Comparison of ENCODE assay signal across 30 cellular contexts in the genomic region with DNA sequence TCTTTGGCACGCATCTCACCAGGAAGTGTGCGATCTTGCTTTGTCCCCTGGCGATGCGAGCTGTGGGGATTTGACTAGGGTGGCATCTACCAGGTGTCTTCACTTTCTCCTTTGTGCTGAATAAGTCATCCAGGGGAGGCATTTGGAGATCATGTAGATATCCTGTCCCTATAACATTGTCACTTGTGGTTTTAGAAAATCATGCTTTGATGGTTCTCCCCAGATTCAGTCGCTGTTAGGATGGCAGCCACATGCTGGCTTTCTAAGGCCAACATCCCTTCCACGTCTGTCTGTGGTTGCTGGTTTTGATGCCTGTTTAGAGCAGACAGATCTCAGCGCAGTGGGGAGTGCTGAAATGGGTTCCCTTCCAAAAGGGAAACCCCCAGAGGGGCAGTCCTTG. TPM values are rescaled to one million over a fixed set of nuclear protein-coding genes. Genes with fewer than 3 reads are reported as not detected.
DNase-seq lines count a peak whose midpoint lies in the region; ATAC-seq and TF ChIP-seq lines count a peak whose summit lies in the region.
"Had no signal": no experiment of that assay in that cellular context is flagged by ENCODE, and none has a peak within 500 bp of the region (broad histone marks: within the 10 kb centered on the region; RNA-seq: fewer than 3 reads in every experiment).

No MANE protein-coding gene starts in this region.

- H3K9me3 Mint-ChIP-seq in activated CD4-positive, alpha-beta T cell treated with anti-CD3 and anti-CD28 coated beads, Interleukin-2, amount 10 ng/mL, durations not matched to agents 24 days and 14 days: no peaks in the 10 kb centered on the region
- H3K9me3 Mint-ChIP-seq in CD8-positive, alpha-beta T cell: no peaks in the 10 kb centered on the region
- no peaks in the 10 kb centered on the region for H3K9me3 Mint-ChIP-seq in activated T-helper 17 cell treated with anti-CD3 and anti-CD28 coated beads, Interleukin-2, amount 50 U/mL, for 72 hours
- H3K9me3 Mint-ChIP-seq in neural progenitor cell: no peaks in the 10 kb centered on the region
- H3K9me3 Mint-ChIP-seq in H9: no peaks in the 10 kb centered on the region
- no peaks in the 10 kb centered on the region for H3K9me3 Mint-ChIP-seq in activated CD8-positive, alpha-beta memory T cell treated with anti-CD3 and anti-CD28 coated beads, Interleukin-2, amount 10 ng/mL, durations not matched to agents 7 days and 5 days (ENCODE audit: low read depth)
- H3K9me3 Mint-ChIP-seq: HFFc6 had no signal

- no peak overlapping the region for H3K9ac ChIP-seq in neural progenitor cell
- no peak overlapping the region for H3K9ac ChIP-seq in H9 (ENCODE audit: extremely low read depth, insufficient read length, low read length)
- H3K9ac ChIP-seq: GM23248 had no signal

- DNase-seq in activated CD4-positive, alpha-beta T cell treated with anti-CD3 and anti-CD28 coated beads, Interleukin-2, amount 10 ng/mL, durations not matched to agents 24 days and 14 days: peak; percentile 68
- DNase-seq in activated CD4-positive, alpha-beta T cell treated with anti-CD3 and anti-CD28 coated beads, Interleukin-2, amount 50 U/mL, for 48 hours: no peak
- no peak for DNase-seq in CD8-positive, alpha-beta T cell
- DNase-seq in neural progenitor cell (ENCODE audit: low spot score) (no peak), H9 (no peak), cerebellar nuclear complex (lab: John Stamatoyannopoulos, UW) (no peak)
- no peak for DNase-seq in activated CD8-positive, alpha-beta memory T cell treated with anti-CD3 and anti-CD28 coated beads, Interleukin-2, amount 10 ng/mL, durations not matched to agents 7 days and 5 days
- DNase-seq: activated CD4-positive, alpha-beta T cell treated with anti-CD3 and anti-CD28 coated beads for 1 hour; activated CD8-positive, alpha-beta memory T cell treated with anti-CD3 and anti-CD28 coated beads, Interleukin-2, amount 50 U/mL, for 48 hours; body of pancreas; Caco-2; DMS79; effector CD4-positive, alpha-beta T cell; GM23248; HFFc6; KBM-7; mammary epithelial cell; MM.1S; NCI-H1417; NCI-H2081; PC-3; psoas muscle; SHP77 treated with DMSO at 0.1 percent for 48 hours; stimulated activated CD8-positive, alpha-beta memory T cell treated with anti-CD3 and anti-CD28 coated beads, Interleukin-4, amount 100 ng/mL, for 48 hours had no signal

- no peak overlapping the region for H3K4ac ChIP-seq in H9 (ENCODE audit: low read depth, low read length)

- H2AFZ ChIP-seq in neural progenitor cell (replicated peaks): no peak overlapping the region
- H2AFZ ChIP-seq in H9 (ENCODE audit: low read length): no peak overlapping the region
- H2AFZ ChIP-seq: GM23248 had no signal

- peaks cover 17% of the 10 kb centered on the region for H3K4me1 Mint-ChIP-seq in activated CD4-positive, alpha-beta T cell treated with anti-CD3 and anti-CD28 coated beads, Interleukin-2, amount 10 ng/mL, durations not matched to agents 24 days and 14 days
- peaks cover 18% of the 10 kb centered on the region for H3K4me1 Mint-ChIP-seq in CD8-positive, alpha-beta T cell (ENCODE audit: low read depth)
- H3K4me1 Mint-ChIP-seq in activated T-helper 17 cell treated with anti-CD3 and anti-CD28 coated beads, Interleukin-2, amount 50 U/mL, for 72 hours: peaks cover 8% of the 10 kb centered on the region
- peaks cover 9% of the 10 kb centered on the region for H3K4me1 Mint-ChIP-seq in neural progenitor cell
- peaks cover 3 to 18% of the 10 kb centered on the region in 2 experiments; a peak in 3 of 4 replicates for H3K4me1 Mint-ChIP-seq in H9
- H3K4me1 Mint-ChIP-seq in activated CD8-positive, alpha-beta memory T cell treated with anti-CD3 and anti-CD28 coated beads, Interleukin-2, amount 10 ng/mL, durations not matched to agents 7 days and 5 days: peaks cover 16% of the 10 kb centered on the region

- no peaks in the 10 kb centered on the region for H3K36me3 ChIP-seq in CD8-positive, alpha-beta T cell (ENCODE audit: insufficient read depth, low read length)
- H3K36me3 ChIP-seq in neural progenitor cell: no peaks in the 10 kb centered on the region
- H3K36me3 ChIP-seq: neutrophil had no signal

- no peak overlapping the region for H2AK5ac ChIP-seq in H9 (ENCODE audit: insufficient read length, low read length)

- H2BK12ac ChIP-seq in H9 (ENCODE audit: insufficient read length, low read depth, low read length): no peak overlapping the region

- no peaks in the 10 kb centered on the region for H3K36me3 Mint-ChIP-seq in activated CD4-positive, alpha-beta T cell treated with anti-CD3 and anti-CD28 coated beads, Interleukin-2, amount 10 ng/mL, durations not matched to agents 24 days and 14 days (ENCODE audit: low read depth)
- no peaks in the 10 kb centered on the region for H3K36me3 Mint-ChIP-seq in CD8-positive, alpha-beta T cell
- H3K36me3 Mint-ChIP-seq in activated T-helper 17 cell treated with anti-CD3 and anti-CD28 coated beads, Interleukin-2, amount 50 U/mL, for 72 hours (ENCODE audit: low read depth): no peaks in the 10 kb centered on the region
- H3K36me3 Mint-ChIP-seq in neural progenitor cell: no peaks in the 10 kb centered on the region
- no peaks in the 10 kb centered on the region for H3K36me3 Mint-ChIP-seq in H9 (ENCODE audit: insufficient read depth in 1 of 3, low read depth in 3 of 3)
- H3K36me3 Mint-ChIP-seq in activated CD8-positive, alpha-beta memory T cell treated with anti-CD3 and anti-CD28 coated beads, Interleukin-2, amount 10 ng/mL, durations not matched to agents 7 days and 5 days: no peaks in the 10 kb centered on the region

- H3K4me2 ChIP-seq in neural progenitor cell (no peak overlapping the region), H9 (ENCODE audit: insufficient read depth, insufficient read length, low read length) (no peak overlapping the region)

- H2BK120ac ChIP-seq in H9 (ENCODE audit: low read depth, low read length, poor library complexity, severe bottlenecking): no peak overlapping the region

- H4K20me1 ChIP-seq in neural progenitor cell (ENCODE audit: low read depth): no peaks in the 10 kb centered on the region
- H4K20me1 ChIP-seq in H9 (ENCODE audit: control insufficient read depth, insufficient read depth, insufficient read length): no peaks in the 10 kb centered on the region

- H3K9me3 ChIP-seq in CD8-positive, alpha-beta T cell (ENCODE audit: low read length): no peaks in the 10 kb centered on the region
- H3K9me3 ChIP-seq in neural progenitor cell (ENCODE audit: low read depth) (no peaks in the 10 kb centered on the region), H9 (ENCODE audit: control insufficient read depth, low read depth, low read length) (no peaks in the 10 kb centered on the region)
- H3K9me3 ChIP-seq: body of pancreas, Caco-2, neutrophil, psoas muscle had no signal

- no peak for TF ChIP-seq CTCF in CD8-positive, alpha-beta T cell (IDR thresholded peaks at IDR 0.05)
- no peak for TF ChIP-seq CTCF in neural progenitor cell (IDR thresholded peaks at IDR 0.05)
- no peak for TF ChIP-seq CTCF in H9 (conservative IDR thresholded peaks at IDR 0.05)

- no peaks in the 10 kb centered on the region for H3K79me2 ChIP-seq in neural progenitor cell (ENCODE audit: low read depth)
- H3K79me2 ChIP-seq in H9 (ENCODE audit: insufficient read depth, low read length): no peaks in the 10 kb centered on the region

- no peak overlapping the region for H2BK15ac ChIP-seq in H9 (ENCODE audit: low read depth, low read length)

- H3K14ac ChIP-seq in H9 (ENCODE audit: insufficient read depth, low read length): no peak overlapping the region

- no peak overlapping the region for H2BK5ac ChIP-seq in H9 (ENCODE audit: insufficient read length, low read length)

- no peak overlapping the region for H4K5ac ChIP-seq in H9 (ENCODE audit: insufficient read length, low read depth, low read length)

- H3K56ac ChIP-seq in H9 (ENCODE audit: insufficient read length, low read depth, low read length): no peak overlapping the region

- H3K4me3 Mint-ChIP-seq in activated CD4-positive, alpha-beta T cell treated with anti-CD3 and anti-CD28 coated beads, Interleukin-2, amount 10 ng/mL, durations not matched to agents 24 days and 14 days: peak overlapping the region; percentile 39
- no peak overlapping the region for H3K4me3 Mint-ChIP-seq in CD8-positive, alpha-beta T cell
- peak overlapping the region; percentile 39 for H3K4me3 Mint-ChIP-seq in activated T-helper 17 cell treated with anti-CD3 and anti-CD28 coated beads, Interleukin-2, amount 50 U/mL, for 72 hours
- H3K4me3 Mint-ChIP-seq in neural progenitor cell (no peak overlapping the region), H9 (no peak overlapping the region)
- no peak overlapping the region for H3K4me3 Mint-ChIP-seq in activated CD8-positive, alpha-beta memory T cell treated with anti-CD3 and anti-CD28 coated beads, Interleukin-2, amount 10 ng/mL, durations not matched to agents 7 days and 5 days
- H3K4me3 Mint-ChIP-seq: HFFc6 had no signal

- H3T11ph ChIP-seq in H9 (ENCODE audit: low read length): no peak overlapping the region

- peak overlapping the region; percentile 71 for H3K27ac Mint-ChIP-seq in activated CD4-positive, alpha-beta T cell treated with anti-CD3 and anti-CD28 coated beads, Interleukin-2, amount 10 ng/mL, durations not matched to agents 24 days and 14 days
- peak overlapping the region; percentile 77 for H3K27ac Mint-ChIP-seq in CD8-positive, alpha-beta T cell
- H3K27ac Mint-ChIP-seq in activated T-helper 17 cell treated with anti-CD3 and anti-CD28 coated beads, Interleukin-2, amount 50 U/mL, for 72 hours: peak overlapping the region; percentile 65
- peak overlapping the region; percentile 33 for H3K27ac Mint-ChIP-seq in neural progenitor cell
- H3K27ac Mint-ChIP-seq in H9: no peak overlapping the region; a peak in 1 of 7 replicates
- H3K27ac Mint-ChIP-seq in activated CD8-positive, alpha-beta memory T cell treated with anti-CD3 and anti-CD28 coated beads, Interleukin-2, amount 10 ng/mL, durations not matched to agents 7 days and 5 days: no peak overlapping the region
- H3K27ac Mint-ChIP-seq: HFFc6 had no signal

- no peaks in the 10 kb centered on the region for H3K27me3 ChIP-seq in CD8-positive, alpha-beta T cell (ENCODE audit: insufficient read depth, low read length)
- H3K27me3 ChIP-seq in neural progenitor cell (no peaks in the 10 kb centered on the region), H9 (ENCODE audit: insufficient read depth, low read length) (no peaks in the 10 kb centered on the region)
- H3K27me3 ChIP-seq: body of pancreas had no signal

- H3K4me3 ChIP-seq in CD8-positive, alpha-beta T cell (ENCODE audit: low read depth, low read length): no peak overlapping the region
- no peak overlapping the region for H3K4me3 ChIP-seq in neural progenitor cell
- H3K4me3 ChIP-seq: body of pancreas, GM23248, psoas muscle had no signal

- no peaks in the 10 kb centered on the region for H3K23me2 ChIP-seq in H9 (ENCODE audit: insufficient read length, low read depth, low read length, poor library complexity, severe bottlenecking)

- no peaks in the 10 kb centered on the region for H3K27me3 Mint-ChIP-seq in activated CD4-positive, alpha-beta T cell treated with anti-CD3 and anti-CD28 coated beads, Interleukin-2, amount 10 ng/mL, durations not matched to agents 24 days and 14 days
- H3K27me3 Mint-ChIP-seq in CD8-positive, alpha-beta T cell (ENCODE audit: low read depth): no peaks in the 10 kb centered on the region
- no peaks in the 10 kb centered on the region for H3K27me3 Mint-ChIP-seq in activated T-helper 17 cell treated with anti-CD3 and anti-CD28 coated beads, Interleukin-2, amount 50 U/mL, for 72 hours
- H3K27me3 Mint-ChIP-seq in neural progenitor cell (ENCODE audit: insufficient read depth, low read depth): peaks cover 12% of the 10 kb centered on the region
- peaks cover 4% of the 10 kb centered on the region; the same call in 1 of the 2 replicates for H3K27me3 Mint-ChIP-seq in H9 (ENCODE audit: low read depth)
- H3K27me3 Mint-ChIP-seq in activated CD8-positive, alpha-beta memory T cell treated with anti-CD3 and anti-CD28 coated beads, Interleukin-2, amount 10 ng/mL, durations not matched to agents 7 days and 5 days: peaks cover 3% of the 10 kb centered on the region

- H3K23ac ChIP-seq in H9 (ENCODE audit: insufficient read length, low read depth, low read length): no peak overlapping the region

- no peak overlapping the region for H4K91ac ChIP-seq in H9 (ENCODE audit: insufficient read length, low read depth, low read length)

- H2BK20ac ChIP-seq in H9 (ENCODE audit: low read depth, low read length, poor library complexity, severe bottlenecking): no peak overlapping the region

- H3K18ac ChIP-seq in H9 (ENCODE audit: insufficient read length, low read depth, low read length): no peak overlapping the region

- intact Hi-C loops in activated CD4-positive, alpha-beta T cell treated with anti-CD3 and anti-CD28 coated beads, Interleukin-2, amount 10 ng/mL, durations not matched to agents 24 days and 14 days (cut with micrococcal nuclease): no loop called here
- intact Hi-C loops in CD8-positive, alpha-beta T cell (cut with DNase I, micrococcal nuclease): no loop called here

- no CpG with 5 or more reads among the region's 7 CpGs for WGBS in H9 (ENCODE audit: extremely low coverage, insufficient read length, low lambda C conversion rate)

- H3K4me1 ChIP-seq in CD8-positive, alpha-beta T cell (ENCODE audit: insufficient read depth, low read length): peaks cover 19% of the 10 kb centered on the region
- H3K4me1 ChIP-seq in neural progenitor cell (no peaks in the 10 kb centered on the region), H9 (ENCODE audit: insufficient read depth, low read length) (no peaks in the 10 kb centered on the region)
- H3K4me1 ChIP-seq: body of pancreas, psoas muscle had no signal

- POLR2A ChIA-PET in CD8-positive, alpha-beta T cell (lab: Charles Lee): no interaction called here

- H4K8ac ChIP-seq in H9 (replicated peaks; ENCODE audit: insufficient read length, low read depth, low read length): no peak overlapping the region

- H3K27ac ChIP-seq in CD8-positive, alpha-beta T cell (ENCODE audit: low read depth, low read length): no peak overlapping the region
- H3K27ac ChIP-seq in neural progenitor cell (no peak overlapping the region), H9 (ENCODE audit: insufficient read length, low read depth, low read length) (no peak overlapping the region)
- H3K27ac ChIP-seq: body of pancreas, epithelial cell of prostate, GM23248, neutrophil, psoas muscle had no signal

- peak; percentile 47 for ATAC-seq in CD8-positive, alpha-beta T cell
- ATAC-seq in activated T-helper 17 cell treated with anti-CD3 and anti-CD28 coated beads, Interleukin-2, amount 50 U/mL, for 72 hours (replicated peaks): peak; percentile 33
- ATAC-seq in activated CD8-positive, alpha-beta memory T cell treated with anti-CD3 and anti-CD28 coated beads, Interleukin-2, amount 10 ng/mL, durations not matched to agents 7 days and 5 days: no peak
- ATAC-seq: body of pancreas, PC-3, psoas muscle had no signal

- H3F3A ChIP-seq in neural progenitor cell (ENCODE audit: low read depth): no peaks in the 10 kb centered on the region

- CTCF ChIA-PET in CD8-positive, alpha-beta T cell (lab: Charles Lee): interaction anchor here (1.5 kb wide), 1 partner anchor 108 kb away, joined by 4 read pairs; no protein-coding TSS in a partner anchor
- CTCF ChIA-PET in activated CD8-positive, alpha-beta memory T cell treated with anti-CD3 and anti-CD28 coated beads, Interleukin-2, amount 10 ng/mL, durations not matched to agents 7 days and 5 days (lab: Charles Lee): interaction anchor here (0.9 to 1.3 kb wide), 2 partner anchors 109 to 125 kb away, joined by 3 to 4 read pairs; no protein-coding TSS in a partner anchor

- no peaks in the 10 kb centered on the region for H3K79me1 ChIP-seq in H9 (ENCODE audit: insufficient read depth, low read depth, low read length, poor library complexity, severe bottlenecking)

RNA-seq across cellular contexts. Expression of gene ADAD2, which starts 2.5 kb away (rescaled TPM):
- total RNA-seq in activated CD4-positive, alpha-beta T cell treated with anti-CD3 and anti-CD28 coated beads, Interleukin-2, amount 10 ng/mL, durations not matched to agents 24 days and 14 days: not detected in 2 replicates
- total RNA-seq in CD8-positive, alpha-beta T cell: not detected
- not detected for total RNA-seq in activated T-helper 17 cell treated with anti-CD3 and anti-CD28 coated beads, Interleukin-2, amount 50 U/mL, for 72 hours
- not detected in 2 replicates for total RNA-seq in neural progenitor cell (ENCODE audit: low replicate concordance)
- 0.99 and 1.0 TPM in 2 replicates for total RNA-seq in H9 (2021)
- total RNA-seq in activated CD8-positive, alpha-beta memory T cell treated with anti-CD3 and anti-CD28 coated beads, Interleukin-2, amount 10 ng/mL, durations not matched to agents 7 days and 5 days: not detected
- total RNA-seq: A172, Caco-2, GM23248, HFFc6, HT1080, PC-3, psoas muscle had no signal

RNA-seq across cellular contexts. Expression of gene TAF1C, which starts 6.6 kb away (rescaled TPM):
- 60.3 and 61.1 TPM in 2 replicates for total RNA-seq in activated CD4-positive, alpha-beta T cell treated with anti-CD3 and anti-CD28 coated beads, Interleukin-2, amount 10 ng/mL, durations not matched to agents 24 days and 14 days
- total RNA-seq in CD8-positive, alpha-beta T cell: 10 to 100 TPM; 86.0 to 92.6 TPM
- 10 to 100 TPM; 37.0 to 44.9 TPM for total RNA-seq in activated T-helper 17 cell treated with anti-CD3 and anti-CD28 coated beads, Interleukin-2, amount 50 U/mL, for 72 hours
- total RNA-seq in neural progenitor cell (ENCODE audit: low replicate concordance) (23.3 and 70.3 TPM in 2 replicates), H9 (2021) (78.6 and 81.3 TPM in 2 replicates)
- total RNA-seq in activated CD8-positive, alpha-beta memory T cell treated with anti-CD3 and anti-CD28 coated beads, Interleukin-2, amount 10 ng/mL, durations not matched to agents 7 days and 5 days: 10 to 100 TPM; 52.7 to 58.1 TPM

RNA-seq across cellular contexts. Expression of gene KCNG4, which starts 46.3 kb away (rescaled TPM):
- not detected in 2 replicates for total RNA-seq in activated CD4-positive, alpha-beta T cell treated with anti-CD3 and anti-CD28 coated beads, Interleukin-2, amount 10 ng/mL, durations not matched to agents 24 days and 14 days
- total RNA-seq in CD8-positive, alpha-beta T cell: not detected
- not detected for total RNA-seq in activated T-helper 17 cell treated with anti-CD3 and anti-CD28 coated beads, Interleukin-2, amount 50 U/mL, for 72 hours
- total RNA-seq in neural progenitor cell (ENCODE audit: low replicate concordance): not detected in 2 replicates
- total RNA-seq in H9 (2021): not detected in 2 replicates
- not detected for total RNA-seq in activated CD8-positive, alpha-beta memory T cell treated with anti-CD3 and anti-CD28 coated beads, Interleukin-2, amount 10 ng/mL, durations not matched to agents 7 days and 5 days
- total RNA-seq: body of pancreas, Caco-2, GM23248, HFFc6, HT1080, mammary epithelial cell, urinary bladder had no signal

RNA-seq across cellular contexts. Expression of gene DNAAF1, which starts 48.4 kb away (rescaled TPM):
- total RNA-seq in activated CD4-positive, alpha-beta T cell treated with anti-CD3 and anti-CD28 coated beads, Interleukin-2, amount 10 ng/mL, durations not matched to agents 24 days and 14 days: not detected in 2 replicates
- not detected for total RNA-seq in CD8-positive, alpha-beta T cell
- total RNA-seq in activated T-helper 17 cell treated with anti-CD3 and anti-CD28 coated beads, Interleukin-2, amount 50 U/mL, for 72 hours: under 1 TPM in 1 of 2 donors, not detected in 1; 0.21 TPM
- total RNA-seq in neural progenitor cell (ENCODE audit: low replicate concordance) (0.11 and 0.12 TPM in 2 replicates), H9 (2021) (0.15 TPM in 1 of 2 replicates, not detected in the other)
- not detected for total RNA-seq in activated CD8-positive, alpha-beta memory T cell treated with anti-CD3 and anti-CD28 coated beads, Interleukin-2, amount 10 ng/mL, durations not matched to agents 7 days and 5 days
- total RNA-seq: GM23248, HFFc6, HT1080, PC-3, psoas muscle, urinary bladder had no signal

RNA-seq across cellular contexts. Expression of gene HSDL1, which starts 48.5 kb away (rescaled TPM):
- 16.4 and 17.6 TPM in 2 replicates for total RNA-seq in activated CD4-positive, alpha-beta T cell treated with anti-CD3 and anti-CD28 coated beads, Interleukin-2, amount 10 ng/mL, durations not matched to agents 24 days and 14 days
- 1 to 10 TPM; 8.7 to 9.9 TPM for total RNA-seq in CD8-positive, alpha-beta T cell
- total RNA-seq in activated T-helper 17 cell treated with anti-CD3 and anti-CD28 coated beads, Interleukin-2, amount 50 U/mL, for 72 hours: 10 to 100 TPM in 1 of 2 donors, 1 to 10 TPM in 1; 9.9 to 14.6 TPM
- total RNA-seq in neural progenitor cell (ENCODE audit: low replicate concordance) (71.8 and 101 TPM in 2 replicates), H9 (2021) (34.2 and 38.2 TPM in 2 replicates)
- total RNA-seq in activated CD8-positive, alpha-beta memory T cell treated with anti-CD3 and anti-CD28 coated beads, Interleukin-2, amount 10 ng/mL, durations not matched to agents 7 days and 5 days: 10 to 100 TPM; 10.4 to 17.2 TPM

Comparison
In these comparisons a context has a peak if more than half of its experiments do, and no peak if none do; other contexts are left out.
1. H3K27ac Mint-ChIP-seq: peak in activated CD4-positive, alpha-beta T cell treated with anti-CD3 and anti-CD28 coated beads, Interleukin-2, amount 10 ng/mL, durations not matched to agents 24 days and 14 days (single experiment), CD8-positive, alpha-beta T cell (single experiment), activated T-helper 17 cell treated with anti-CD3 and anti-CD28 coated beads, Interleukin-2, amount 50 U/mL, for 72 hours (single experiment) and neural progenitor cell (single experiment); none in H9 (0 of 3) and activated CD8-positive, alpha-beta memory T cell treated with anti-CD3 and anti-CD28 coated beads, Interleukin-2, amount 10 ng/mL, durations not matched to agents 7 days and 5 days (single experiment).
2. H3K4me3 Mint-ChIP-seq: peak in activated CD4-positive, alpha-beta T cell treated with anti-CD3 and anti-CD28 coated beads, Interleukin-2, amount 10 ng/mL, durations not matched to agents 24 days and 14 days (single experiment) and activated T-helper 17 cell treated with anti-CD3 and anti-CD28 coated beads, Interleukin-2, amount 50 U/mL, for 72 hours (single experiment); none in CD8-positive, alpha-beta T cell (single experiment), neural progenitor cell (single experiment), H9 (0 of 2) and activated CD8-positive, alpha-beta memory T cell treated with anti-CD3 and anti-CD28 coated beads, Interleukin-2, amount 10 ng/mL, durations not matched to agents 7 days and 5 days (single experiment).